8 cellular contexts compared by ENCODE assay signal in genomic region chr2:20868377-20868776, GRCh38. TPM values are rescaled to one million over a fixed set of nuclear protein-coding genes. Genes with fewer than 3 reads are reported as not detected.
A peak's percentile ranks its signal among the peaks of the same experiment; 100 is the strongest.
DNase-seq lines count a peak whose midpoint lies in the region; ATAC-seq and TF ChIP-seq lines count a peak whose summit lies in the region.

No MANE protein-coding gene starts in this region.

- ATAC-seq in HG02642 (IDR thresholded peaks at IDR 0.05; ENCODE audit: poor library complexity, unreplicated experiment) (peak; percentile 100), activated B cell treated with CpG ODN at 0.5 μM for 24 hours (ENCODE audit: low read depth) (peak; percentile 25)

- H3K4me3 Mint-ChIP-seq in activated B cell treated with CpG ODN at 0.5 μM for 24 hours (no peak overlapping the region), nephron progenitor cell (no peak overlapping the region)

- no peaks in the 10 kb centered on the region for H3K36me3 Mint-ChIP-seq in activated B cell treated with CpG ODN at 0.5 μM for 24 hours (ENCODE audit: low read depth)
- no peaks in the 10 kb centered on the region for H3K36me3 Mint-ChIP-seq in nephron progenitor cell (ENCODE audit: low read depth)

- TF ChIP-seq CTCF in GM13977 (IDR thresholded peaks at IDR 0.05; ENCODE audit: extremely low read depth, insufficient read depth, missing control alignments): peak; percentile 7
- no peak for TF ChIP-seq CTCF in activated B cell treated with CpG ODN at 0.5 μM for 24 hours (IDR thresholded peaks at IDR 0.05)
- no peak for TF ChIP-seq CTCF in nephron progenitor cell (IDR thresholded peaks at IDR 0.05)

- POLR2A ChIA-PET in activated B cell treated with CpG ODN at 0.5 μM for 24 hours (lab: Charles Lee): no interaction called here

- H3K4me1 Mint-ChIP-seq in activated B cell treated with CpG ODN at 0.5 μM for 24 hours (no peaks in the 10 kb centered on the region), nephron progenitor cell (no peaks in the 10 kb centered on the region)

- intact Hi-C loops in activated B cell treated with CpG ODN at 0.5 μM for 24 hours (cut with micrococcal nuclease): no loop called here

- peaks cover 15% of the 10 kb centered on the region for H3K27me3 Mint-ChIP-seq in activated B cell treated with CpG ODN at 0.5 μM for 24 hours
- H3K27me3 Mint-ChIP-seq in nephron progenitor cell (ENCODE audit: low read depth, poor library complexity): peaks cover 48% of the 10 kb centered on the region

- H3K27ac Mint-ChIP-seq in activated B cell treated with CpG ODN at 0.5 μM for 24 hours (no peak overlapping the region), nephron progenitor cell (no peak overlapping the region)

- in situ Hi-C loops in GM13977 (cut with MboI; ENCODE audit: low pct_unique_long_range_greater_than_20kb, low sequenced_read_pairs, unreplicated experiment): no loop called here

- DNase-seq in GM13977 (ENCODE audit: low spot score) (peak; percentile 45), activated B cell treated with CpG ODN at 0.5 μM for 24 hours (no peak), nephron progenitor cell (no peak), COR-L47 (lab: John Stamatoyannopoulos, UW) (no peak), occipital lobe (lab: John Stamatoyannopoulos, UW) (no peak), iPS-NIHi7 (ENCODE audit: extremely low spot score) (no peak)
- DNase-seq in stimulated activated CD4-positive, alpha-beta T cell treated with anti-CD3 and anti-CD28 coated beads, Interleukin-12 subunit alpha, Interleukin-12 subunit beta, amount 100 ng/mL, for 24 hours (ENCODE audit: low read depth in 2 of 2): peak; percentile 23 to 59

- H3K9me3 Mint-ChIP-seq in activated B cell treated with CpG ODN at 0.5 μM for 24 hours (no peaks in the 10 kb centered on the region), nephron progenitor cell (peaks cover 11% of the 10 kb centered on the region)

- CTCF ChIA-PET in activated B cell treated with CpG ODN at 0.5 μM for 24 hours (lab: Charles Lee): no interaction called here

RNA-seq across cellular contexts. Expression of gene LDAH, which starts 45.5 kb away (rescaled TPM):
- total RNA-seq in activated B cell treated with CpG ODN at 0.5 μM for 24 hours: 31.2 and 31.7 TPM in 2 replicates
- total RNA-seq in occipital lobe: 24.3 TPM

Comparison
In these comparisons a context has a peak if more than half of its experiments do, and no peak if none do; other contexts are left out.
1. DNase-seq: peak in GM13977 (single experiment) and stimulated activated CD4-positive, alpha-beta T cell treated with anti-CD3 and anti-CD28 coated beads, Interleukin-12 subunit alpha, Interleukin-12 subunit beta, amount 100 ng/mL, for 24 hours (2 of 2); none in activated B cell treated with CpG ODN at 0.5 μM for 24 hours (single experiment), nephron progenitor cell (single experiment), COR-L47 (single experiment), occipital lobe (single experiment) and iPS-NIHi7 (single experiment).